23 cellular contexts compared by ENCODE assay signal in genomic region chr12:13465641-13466040, GRCh38.
A peak's percentile ranks its signal among the peaks of the same experiment; 100 is the strongest.
DNase-seq lines count a peak whose midpoint lies in the region; ATAC-seq and TF ChIP-seq lines count a peak whose summit lies in the region.
"Had no signal": no experiment of that assay in that cellular context is flagged by ENCODE, and none has a peak within 500 bp of the region (broad histone marks: within the 10 kb centered on the region; RNA-seq: fewer than 3 reads in every experiment).

No MANE protein-coding gene starts in this region.

- H3K27ac Mint-ChIP-seq in activated T-helper 17 cell treated with anti-CD3 and anti-CD28 coated beads, Interleukin-2, amount 50 U/mL, for 72 hours, result no peak overlapping the region
- H3K27ac Mint-ChIP-seq in activated T-helper 2 cell treated with anti-CD3 and anti-CD28 coated beads, Interferon-gamma antibody, Interleukin-2, Interleukin-4, amounts not matched to agents 10 μg/mL and 5 μg/mL and 100 μg/mL, durations not matched to agents 14 hours and 24 hours and 36 hours, result no peak overlapping the region
- H3K27ac Mint-ChIP-seq: activated CD4-positive, alpha-beta memory T cell treated with anti-CD3 and anti-CD28 coated beads, Interleukin-2, amount 10 ng/mL, durations not matched to agents 7 days and 5 days; CD4-positive, alpha-beta T cell had no signal

- no peak for TF ChIP-seq CTCF in cardiac fibroblast (IDR thresholded peaks at IDR 0.05; ENCODE audit: low read depth, low read length)
- TF ChIP-seq CTCF in left ventricle myocardium inferior (IDR thresholded peaks at IDR 0.05; ENCODE audit: borderline replicate concordance), result no peak

- DNase-seq in GM04503 (ENCODE audit: low read depth), result peak; percentile 19
- DNase-seq in cardiac fibroblast (ENCODE audit: low read depth in 2 of 2), result peak; percentile 0 to 56
- DNase-seq in left ventricle myocardium inferior, result peak; percentile 49
- DNase-seq in stromal cell of bone marrow (ENCODE audit: low read depth), result peak; percentile 11
- DNase-seq in activated CD4-positive, CD25-positive, alpha-beta regulatory T cell treated with anti-CD3 and anti-CD28 coated beads, Interleukin-2, amount 50 U/mL, for 72 hours, result no peak
- no peak for DNase-seq in activated T-helper 2 cell treated with anti-CD3 and anti-CD28 coated beads, Interferon-gamma antibody, Interleukin-2, Interleukin-4, amounts not matched to agents 10 μg/mL and 5 μg/mL and 100 μg/mL, durations not matched to agents 14 hours and 24 hours and 36 hours (ENCODE audit: low spot score)
- DNase-seq: activated CD4-positive, alpha-beta memory T cell treated with anti-CD3 and anti-CD28 coated beads, Interleukin-2, amount 10 ng/mL, durations not matched to agents 7 days and 5 days; activated CD4-positive, CD25-positive, alpha-beta regulatory T cell; activated naive CD4-positive, alpha-beta T cell; activated T-cell treated with anti-CD3 and anti-CD28 coated beads for 4 hours; CD4-positive, alpha-beta T cell; DMS153; H7; head of caudate nucleus; Karpas-422; NCI-H1417 treated with DMSO at 0.1 percent for 48 hours; NCI-H510A; nucleus accumbens; sigmoid colon; T-helper 9 cell had no signal

- H3K4me1 Mint-ChIP-seq in activated T-helper 17 cell treated with anti-CD3 and anti-CD28 coated beads, Interleukin-2, amount 50 U/mL, for 72 hours, result no peaks in the 10 kb centered on the region
- no peaks in the 10 kb centered on the region for H3K4me1 Mint-ChIP-seq in activated T-helper 2 cell treated with anti-CD3 and anti-CD28 coated beads, Interferon-gamma antibody, Interleukin-2, Interleukin-4, amounts not matched to agents 10 μg/mL and 5 μg/mL and 100 μg/mL, durations not matched to agents 14 hours and 24 hours and 36 hours (ENCODE audit: low read depth)
- H3K4me1 Mint-ChIP-seq: activated CD4-positive, alpha-beta memory T cell treated with anti-CD3 and anti-CD28 coated beads, Interleukin-2, amount 10 ng/mL, durations not matched to agents 7 days and 5 days had no signal

- peaks cover 17% of the 10 kb centered on the region for H3K27me3 Mint-ChIP-seq in activated T-helper 17 cell treated with anti-CD3 and anti-CD28 coated beads, Interleukin-2, amount 50 U/mL, for 72 hours
- peaks cover 17% of the 10 kb centered on the region for H3K27me3 Mint-ChIP-seq in activated T-helper 2 cell treated with anti-CD3 and anti-CD28 coated beads, Interferon-gamma antibody, Interleukin-2, Interleukin-4, amounts not matched to agents 10 μg/mL and 5 μg/mL and 100 μg/mL, durations not matched to agents 14 hours and 24 hours and 36 hours (ENCODE audit: low read depth)

- H3K27ac ChIP-seq in left ventricle myocardium inferior (replicated peaks), result peak overlapping the region; percentile 63
- H3K27ac ChIP-seq: sigmoid colon, thoracic aorta had no signal

- no peaks in the 10 kb centered on the region for H3K4me1 ChIP-seq in left ventricle myocardium inferior
- H3K4me1 ChIP-seq: sigmoid colon had no signal

- H3K4me3 Mint-ChIP-seq in activated T-helper 17 cell treated with anti-CD3 and anti-CD28 coated beads, Interleukin-2, amount 50 U/mL, for 72 hours, result no peak overlapping the region
- no peak overlapping the region for H3K4me3 Mint-ChIP-seq in activated T-helper 2 cell treated with anti-CD3 and anti-CD28 coated beads, Interferon-gamma antibody, Interleukin-2, Interleukin-4, amounts not matched to agents 10 μg/mL and 5 μg/mL and 100 μg/mL, durations not matched to agents 14 hours and 24 hours and 36 hours (ENCODE audit: low read depth)
- H3K4me3 Mint-ChIP-seq: activated CD4-positive, alpha-beta memory T cell treated with anti-CD3 and anti-CD28 coated beads, Interleukin-2, amount 10 ng/mL, durations not matched to agents 7 days and 5 days; CD4-positive, alpha-beta T cell had no signal

- intact Hi-C loops in left ventricle myocardium inferior (cut with micrococcal nuclease), result no loop called here
- intact Hi-C loops in activated T-helper 2 cell treated with anti-CD3 and anti-CD28 coated beads, Interferon-gamma antibody, Interleukin-2, Interleukin-4, amounts not matched to agents 10 μg/mL and 5 μg/mL and 100 μg/mL, durations not matched to agents 14 hours and 24 hours and 36 hours (cut with micrococcal nuclease), result no loop called here

- H3K9me3 Mint-ChIP-seq in activated T-helper 17 cell treated with anti-CD3 and anti-CD28 coated beads, Interleukin-2, amount 50 U/mL, for 72 hours, result no peaks in the 10 kb centered on the region
- H3K9me3 Mint-ChIP-seq in activated T-helper 2 cell treated with anti-CD3 and anti-CD28 coated beads, Interferon-gamma antibody, Interleukin-2, Interleukin-4, amounts not matched to agents 10 μg/mL and 5 μg/mL and 100 μg/mL, durations not matched to agents 14 hours and 24 hours and 36 hours, result no peaks in the 10 kb centered on the region
- H3K9me3 Mint-ChIP-seq: activated CD4-positive, alpha-beta memory T cell treated with anti-CD3 and anti-CD28 coated beads, Interleukin-2, amount 10 ng/mL, durations not matched to agents 7 days and 5 days; CD4-positive, alpha-beta T cell had no signal

- H3K4me3 ChIP-seq in cardiac fibroblast (replicated peaks in 1 of 2; ENCODE audit: low read depth in 2 of 2, low read length in 2 of 2) (no peak overlapping the region), left ventricle myocardium inferior (no peak overlapping the region)
- H3K4me3 ChIP-seq: sigmoid colon, thoracic aorta had no signal

- no peaks in the 10 kb centered on the region for H3K36me3 Mint-ChIP-seq in activated T-helper 17 cell treated with anti-CD3 and anti-CD28 coated beads, Interleukin-2, amount 50 U/mL, for 72 hours (ENCODE audit: low read depth)
- no peaks in the 10 kb centered on the region for H3K36me3 Mint-ChIP-seq in activated T-helper 2 cell treated with anti-CD3 and anti-CD28 coated beads, Interferon-gamma antibody, Interleukin-2, Interleukin-4, amounts not matched to agents 10 μg/mL and 5 μg/mL and 100 μg/mL, durations not matched to agents 14 hours and 24 hours and 36 hours (ENCODE audit: low read depth)

- H3K36me3 ChIP-seq in left ventricle myocardium inferior, result no peaks in the 10 kb centered on the region
- H3K36me3 ChIP-seq: sigmoid colon, thoracic aorta had no signal

- ATAC-seq in activated T-helper 17 cell treated with anti-CD3 and anti-CD28 coated beads, Interleukin-2, amount 50 U/mL, for 72 hours (replicated peaks), result no peak
- ATAC-seq in GM21367 (IDR thresholded peaks at IDR 0.05; ENCODE audit: unreplicated experiment), result no peak

- H3K27me3 ChIP-seq in left ventricle myocardium inferior (ENCODE audit: low read depth), result peaks cover 22% of the 10 kb centered on the region
- H3K27me3 ChIP-seq: sigmoid colon had no signal

- H3K9me3 ChIP-seq in left ventricle myocardium inferior (replicated peaks), result no peaks in the 10 kb centered on the region
- H3K9me3 ChIP-seq: sigmoid colon, thoracic aorta had no signal

Comparison
In these comparisons a context has a peak if more than half of its experiments do, and no peak if none do; other contexts are left out.
1. DNase-seq: peak in GM04503 (single experiment), cardiac fibroblast (2 of 2), left ventricle myocardium inferior (single experiment) and stromal cell of bone marrow (single experiment); none in activated CD4-positive, CD25-positive, alpha-beta regulatory T cell treated with anti-CD3 and anti-CD28 coated beads, Interleukin-2, amount 50 U/mL, for 72 hours (single experiment) and activated T-helper 2 cell treated with anti-CD3 and anti-CD28 coated beads, Interferon-gamma antibody, Interleukin-2, Interleukin-4, amounts not matched to agents 10 μg/mL and 5 μg/mL and 100 μg/mL, durations not matched to agents 14 hours and 24 hours and 36 hours (single experiment).